In genomic region chr2:39851691-39852110, GRCh38 we compare ENCODE assay signal across 9 cellular contexts.
DNase-seq lines count a peak whose midpoint lies in the region; ATAC-seq and TF ChIP-seq lines count a peak whose summit lies in the region.
"Had no signal": no experiment of that assay in that cellular context is flagged by ENCODE, and none has a peak within 500 bp of the region (broad histone marks: within the 10 kb centered on the region; RNA-seq: fewer than 3 reads in every experiment).

No MANE protein-coding gene starts in this region.

- H3K27ac ChIP-seq in foreskin keratinocyte (no peak overlapping the region), lower lobe of right lung (no peak overlapping the region)
- H3K27ac ChIP-seq: epithelial cell of prostate had no signal

- peak; percentile 95 for ATAC-seq in GM21576 (IDR thresholded peaks at IDR 0.05; ENCODE audit: unreplicated experiment)
- ATAC-seq in foreskin keratinocyte, result peak; percentile 44
- no peak for ATAC-seq in lower lobe of right lung

- H4K20me1 ChIP-seq in Loucy (ENCODE audit: insufficient read depth, low read length, poor library complexity, severe bottlenecking), result no peaks in the 10 kb centered on the region

- H3K36me3 ChIP-seq in Loucy (ENCODE audit: insufficient read depth, low read length) (no peaks in the 10 kb centered on the region), lower lobe of right lung (no peaks in the 10 kb centered on the region)

- no peaks in the 10 kb centered on the region for H3K9me2 ChIP-seq in Loucy (replicated peaks; ENCODE audit: low read depth, low read length)

- peak overlapping the region; percentile 5; the same call in 1 of the 2 replicates for H2AFZ ChIP-seq in Loucy (ENCODE audit: low read length)

- 0 out of 2 replicates have a peak, but pooled peaks cover 3% of the 10 kb centered on the region for H3F3A ChIP-seq in Loucy (ENCODE audit: low read depth)

- intact Hi-C loops in lower lobe of right lung (cut with DNase I), result no loop called here

- no peaks in the 10 kb centered on the region for H3K9me3 ChIP-seq in Loucy (ENCODE audit: insufficient read depth, low read depth, low read length)
- no peaks in the 10 kb centered on the region for H3K9me3 ChIP-seq in lower lobe of right lung

- POLR2A ChIA-PET in GM10248 (lab: Yijun Ruan, JAX), result no interaction called here

- CTCF ChIA-PET in GM10248 (lab: Yijun Ruan, JAX), result interaction anchor here (1.0 to 1.4 kb wide), 2 partner anchors 14 to 31 kb away, joined by 3 to 10 read pairs; no protein-coding TSS in a partner anchor

- peak overlapping the region; percentile 76 for H3K4me2 ChIP-seq in Loucy (ENCODE audit: low read depth, low read length, poor library complexity, severe bottlenecking)

- H3K9ac ChIP-seq in Loucy (ENCODE audit: low read depth, low read length, poor library complexity, severe bottlenecking), result peak overlapping the region; percentile 3

- no peaks in the 10 kb centered on the region for H3K79me2 ChIP-seq in Loucy (ENCODE audit: insufficient read depth, low read length)

- DNase-seq in GM10248 (ENCODE audit: extremely low spot score) (peak; percentile 34), foreskin keratinocyte (peak in 1 of 2 donors; percentile 9), NCI-H187 (lab: John Stamatoyannopoulos, UW) (no peak), lower lobe of right lung (no peak)
- DNase-seq in NK-92 treated with Interleukin-12 subunit alpha and Interleukin-12 subunit beta, amount 100 ng/mL, for 24 hours (lab: John Stamatoyannopoulos, UW), result no peak
- DNase-seq in effector CD8-positive, alpha-beta T cell (lab: John Stamatoyannopoulos, UW), result no peak

- H3K27me3 ChIP-seq in Loucy (ENCODE audit: insufficient read depth, low read length, poor library complexity, severe bottlenecking) (no peaks in the 10 kb centered on the region), foreskin keratinocyte (no peaks in the 10 kb centered on the region), lower lobe of right lung (ENCODE audit: low read depth) (no peaks in the 10 kb centered on the region)

- H3K4me3 ChIP-seq in Loucy (ENCODE audit: low read length, poor library complexity, severe bottlenecking) (peak overlapping the region; percentile 46), lower lobe of right lung (no peak overlapping the region)

- TF ChIP-seq CTCF in GM10248 (IDR thresholded peaks at IDR 0.05; ENCODE audit: control extremely low read depth, extremely low read depth, low read depth, missing control alignments) (no peak), Loucy (conservative IDR thresholded peaks at IDR 0.05; ENCODE audit: low read length) (peak; percentile 45), foreskin keratinocyte (conservative IDR thresholded peaks at IDR 0.05) (peak; percentile 45), lower lobe of right lung (IDR thresholded peaks at IDR 0.05) (no peak)

- H3K4me1 ChIP-seq in Loucy (ENCODE audit: insufficient read depth, low read length, poor library complexity, severe bottlenecking) (peaks cover 37% of the 10 kb centered on the region), foreskin keratinocyte (peaks cover 8% of the 10 kb centered on the region), lower lobe of right lung (no peaks in the 10 kb centered on the region)

Comparison
In these comparisons a context has a peak if more than half of its experiments do, and no peak if none do; other contexts are left out.
1. CTCF ChIP-seq: peak in Loucy (single experiment) and foreskin keratinocyte (single experiment); none in GM10248 (single experiment) and lower lobe of right lung (single experiment).
2. ATAC-seq: peak in GM21576 (single experiment) and foreskin keratinocyte (single experiment); none in lower lobe of right lung (0 of 2).